ENCODE assay signal across 26 cellular contexts in the genomic region with DNA sequence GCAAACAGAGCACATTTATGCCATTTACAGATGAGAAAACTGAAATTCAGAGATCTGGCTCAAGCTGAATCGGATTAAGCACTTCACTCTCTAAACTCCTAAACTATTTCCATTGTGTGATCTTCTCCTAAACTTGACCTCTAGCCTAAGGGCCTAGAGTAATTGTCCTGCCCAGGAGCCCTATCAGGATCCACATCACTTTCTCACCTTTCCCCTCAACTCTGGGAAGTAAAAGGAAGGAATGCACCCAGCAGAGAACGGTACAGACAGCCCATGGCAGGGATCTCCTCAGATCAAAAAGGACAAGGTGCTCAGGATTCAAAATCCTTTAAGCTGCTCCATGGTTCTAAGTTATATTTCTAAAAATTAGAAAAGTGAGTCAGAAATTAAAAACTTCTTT.
"Had no signal": no experiment of that assay in that cellular context is flagged by ENCODE, and none has a peak within 500 bp of the region (broad histone marks: within the 10 kb centered on the region; RNA-seq: fewer than 3 reads in every experiment).

No MANE protein-coding gene starts in this region.

- H3K9me3 ChIP-seq: esophagus squamous epithelium, gastrocnemius medialis, heart right ventricle, left lung, lower lobe of right lung had no signal

- H3K27me3 ChIP-seq: esophagus squamous epithelium, gastrocnemius medialis, heart right ventricle had no signal

- FAIRE-seq: colon, endometrium, islet of Langerhans, keratinocyte had no signal

- H3K36me3 ChIP-seq: esophagus squamous epithelium, gastrocnemius medialis, heart right ventricle, left lung, lower lobe of right lung had no signal

- ATAC-seq: esophagus mucosa, gastrocnemius medialis, heart right ventricle, left cardiac atrium, left lung, left ventricle myocardium superior, lower lobe of right lung had no signal

- H3K4me3 ChIP-seq: coronary artery, dorsolateral prefrontal cortex, esophagus squamous epithelium, gastrocnemius medialis, heart right ventricle, left lung, lower lobe of right lung had no signal

- H3K27ac ChIP-seq: coronary artery, dorsolateral prefrontal cortex, epithelial cell of prostate, esophagus squamous epithelium, gastrocnemius medialis, left lung, lower lobe of right lung had no signal

- DNase-seq: dermis blood vessel endothelial cell; dorsolateral prefrontal cortex; effector CD4-positive, alpha-beta T cell; effector memory CD4-positive, alpha-beta T cell; erythroblast; esophagus squamous epithelium; foreskin fibroblast; foreskin melanocyte; gastrocnemius medialis; glutamatergic neuron; head of caudate nucleus; heart right ventricle; hippocampal formation; left cardiac atrium; left lung; left ventricle myocardium superior; lower lobe of right lung; mesenchymal stem cell; midbrain had no signal
